11 cellular contexts compared by ENCODE assay signal in the genomic region with DNA sequence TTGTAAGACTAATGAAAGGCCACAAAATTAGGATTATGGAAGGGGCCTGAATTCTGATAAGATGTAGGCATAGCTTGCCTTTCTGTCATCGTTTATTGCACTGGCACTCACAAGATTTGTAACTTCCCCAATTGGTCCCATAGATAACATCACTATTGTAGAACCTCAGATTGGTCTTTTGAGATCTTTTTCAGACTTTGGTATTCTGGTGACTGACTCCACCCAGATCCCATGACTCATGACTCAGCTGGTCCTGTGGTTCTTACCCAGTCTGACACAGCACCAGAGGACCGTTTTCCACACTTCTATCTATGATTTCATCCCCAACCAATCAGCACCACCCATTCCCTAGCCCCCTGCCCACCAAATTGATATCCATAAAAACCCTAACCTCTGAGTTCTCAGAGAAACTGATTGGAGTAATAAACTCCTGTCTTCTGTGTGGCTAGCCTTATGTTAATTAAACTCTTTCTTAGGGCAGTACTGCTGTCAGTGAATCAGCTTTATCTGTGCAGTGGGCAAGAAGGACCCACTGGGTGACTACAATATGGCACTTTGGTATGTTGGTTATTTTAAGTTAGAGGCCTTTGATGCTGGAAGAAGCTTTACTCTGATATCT. TPM values are rescaled to one million over a fixed set of nuclear protein-coding genes. Genes with fewer than 3 reads are reported as not detected.
DNase-seq lines count a peak whose midpoint lies in the region; ATAC-seq and TF ChIP-seq lines count a peak whose summit lies in the region.
"Had no signal": no experiment of that assay in that cellular context is flagged by ENCODE, and none has a peak within 500 bp of the region (broad histone marks: within the 10 kb centered on the region; RNA-seq: fewer than 3 reads in every experiment).

No MANE protein-coding gene starts in this region.

- no peak for TF ChIP-seq CTCF in fibroblast of mammary gland (conservative IDR thresholded peaks at IDR 0.05; ENCODE audit: control insufficient read depth, insufficient read depth, low read depth, low read length)

- no peak for DNase-seq in activated naive CD4-positive, alpha-beta T cell treated with anti-CD3 and anti-CD28 coated beads, Interleukin-2, amount 50 U/mL, for 72 hours (ENCODE audit: low spot score in 2 of 2)
- no peak for DNase-seq in activated naive CD4-positive, alpha-beta T cell treated with anti-CD3 and anti-CD28 coated beads, Interleukin-2, amount 50 U/mL, for 16 hours
- DNase-seq in T-helper 17 cell = no peak
- peak; percentile 87 for DNase-seq in fibroblast of mammary gland (ENCODE audit: low read depth)
- peak; percentile 72 for DNase-seq in stromal cell of bone marrow (ENCODE audit: low read depth)
- DNase-seq: BE2C, heart right ventricle had no signal

- no peak overlapping the region for H3K4me3 Mint-ChIP-seq in T-helper 17 cell

- peak overlapping the region in 1 of 2 donors; percentile 41 for H3K27ac Mint-ChIP-seq in activated naive CD4-positive, alpha-beta T cell treated with anti-CD3 and anti-CD28 coated beads, Interleukin-2, amount 50 U/mL, for 72 hours
- no peak overlapping the region for H3K27ac Mint-ChIP-seq in T-helper 17 cell

- no peaks in the 10 kb centered on the region for H3K36me3 Mint-ChIP-seq in activated naive CD4-positive, alpha-beta T cell treated with anti-CD3 and anti-CD28 coated beads, Interleukin-2, amount 50 U/mL, for 72 hours
- H3K36me3 Mint-ChIP-seq in T-helper 17 cell (ENCODE audit: low read depth) = peaks cover 6% of the 10 kb centered on the region

- peaks cover 2% of the 10 kb centered on the region for H3K4me1 Mint-ChIP-seq in T-helper 17 cell

- no peaks in the 10 kb centered on the region for H3K9me3 Mint-ChIP-seq in activated naive CD4-positive, alpha-beta T cell treated with anti-CD3 and anti-CD28 coated beads, Interleukin-2, amount 50 U/mL, for 72 hours

- no peaks in the 10 kb centered on the region for H3K9me3 ChIP-seq in T-helper 17 cell (ENCODE audit: control insufficient read depth, low read length, poor library complexity, severe bottlenecking)
- H3K9me3 ChIP-seq: BE2C, body of pancreas, heart right ventricle had no signal

- ATAC-seq in activated naive CD4-positive, alpha-beta T cell treated with anti-CD3 and anti-CD28 coated beads, Interleukin-2, amount 50 U/mL, for 72 hours = peak; percentile 40 to 64
- ATAC-seq in T-helper 17 cell = peak; percentile 55
- no peak for ATAC-seq in HG02852 (IDR thresholded peaks at IDR 0.05; ENCODE audit: unreplicated experiment)
- no peak for ATAC-seq in GM19324 (IDR thresholded peaks at IDR 0.05; ENCODE audit: low FRiP score, unreplicated experiment)
- no peak for ATAC-seq in GM19351 (IDR thresholded peaks at IDR 0.05; ENCODE audit: unreplicated experiment)
- ATAC-seq: body of pancreas had no signal

- peaks cover 14% of the 10 kb centered on the region for H3K27me3 Mint-ChIP-seq in T-helper 17 cell

- H3K4me3 ChIP-seq in fibroblast of mammary gland (ENCODE audit: control insufficient read depth, low read depth, low read length) = no peak overlapping the region
- H3K4me3 ChIP-seq: body of pancreas, heart right ventricle had no signal

RNA-seq across cellular contexts. Expression of a gene that starts 13.8 kb away (rescaled TPM):
- total RNA-seq in activated naive CD4-positive, alpha-beta T cell treated with anti-CD3 and anti-CD28 coated beads, Interleukin-2, amount 50 U/mL, for 72 hours = 100 to 1,000 TPM; 146 to 180 TPM
- total RNA-seq in T-helper 17 cell = 10 to 100 TPM; 78.2 to 79.1 TPM

RNA-seq across cellular contexts. Expression of a gene that starts 29.7 kb away (rescaled TPM):
- total RNA-seq in activated naive CD4-positive, alpha-beta T cell treated with anti-CD3 and anti-CD28 coated beads, Interleukin-2, amount 50 U/mL, for 72 hours = not detected
- not detected for total RNA-seq in T-helper 17 cell

RNA-seq across cellular contexts. Expression of a gene that starts 30.4 kb away (rescaled TPM):
- under 1 TPM; 0.45 to 0.87 TPM for total RNA-seq in activated naive CD4-positive, alpha-beta T cell treated with anti-CD3 and anti-CD28 coated beads, Interleukin-2, amount 50 U/mL, for 72 hours
- under 1 TPM; 0.20 to 0.29 TPM for total RNA-seq in T-helper 17 cell

Comparison
In these comparisons a context has a peak if more than half of its experiments do, and no peak if none do; other contexts are left out.
1. ATAC-seq: peak in activated naive CD4-positive, alpha-beta T cell treated with anti-CD3 and anti-CD28 coated beads, Interleukin-2, amount 50 U/mL, for 72 hours (2 of 2) and T-helper 17 cell (single experiment); none in HG02852 (single experiment), GM19324 (single experiment) and GM19351 (single experiment).
2. DNase-seq: peak in fibroblast of mammary gland (single experiment) and stromal cell of bone marrow (single experiment); none in activated naive CD4-positive, alpha-beta T cell treated with anti-CD3 and anti-CD28 coated beads, Interleukin-2, amount 50 U/mL, for 72 hours (0 of 2), activated naive CD4-positive, alpha-beta T cell treated with anti-CD3 and anti-CD28 coated beads, Interleukin-2, amount 50 U/mL, for 16 hours (single experiment) and T-helper 17 cell (0 of 3).